Comparison of ENCODE assay signal across 8 cellular contexts in genomic region chr21:44873356-44874239, GRCh38. TPM values are rescaled to one million over a fixed set of nuclear protein-coding genes. Genes with fewer than 3 reads are reported as not detected.
DNase-seq lines count a peak whose midpoint lies in the region; ATAC-seq, FAIRE-seq and TF ChIP-seq lines count a peak whose summit lies in the region.

PTTG1IP (minus strand) TSS chr21:44873690; CDS start chr21:44873616, 74 bp downstream.

- POLR2A ChIA-PET in IMR-90 (lab: Charles Lee; ENCODE audit: unreplicated experiment) (interaction anchor here (0.6 kb wide), 2 partner anchors 28 to 47 kb away, joined by 3 to 9 read pairs; no protein-coding TSS in a partner anchor), OCI-LY7 (lab: Charles Lee) (interaction anchor here (0.6 to 1.0 kb wide), 7 partner anchors 23 to 80 kb away, joined by 3 to 5 read pairs (median 3); partner anchors contain the start of gene SLX9), endothelial cell of umbilical vein (lab: Charles Lee) (interaction anchor here (1.4 kb wide), 1 partner anchor 9 kb away, joined by 7 read pairs; no protein-coding TSS in a partner anchor)

- H3K27me3 ChIP-seq in IMR-90 (ENCODE audit: control insufficient read depth, insufficient read depth, low read length) = no peaks in the 10 kb centered on the region
- H3K27me3 ChIP-seq in endothelial cell of umbilical vein (ENCODE audit: control insufficient read depth in 2 of 2, insufficient read depth in 2 of 2, low read length in 2 of 2) = no peaks in the 10 kb centered on the region

- FAIRE-seq in endothelial cell of umbilical vein (lab: Jason Lieb, UNC) = peak; percentile 85

- peak within 1 kb of the TSS; percentile 95 for H2AFZ ChIP-seq in IMR-90 (replicated peaks; ENCODE audit: low read length, poor library complexity)
- peak within 1 kb of the TSS; percentile 86; the same call in 1 of the 2 replicates for H2AFZ ChIP-seq in OCI-LY7 (ENCODE audit: low read length)
- no peak within 1 kb of the TSS for H2AFZ ChIP-seq in endothelial cell of umbilical vein (ENCODE audit: low read depth, low read length)

- in situ Hi-C loops in IMR-90 (cut with MboI; ENCODE audit: low sequenced_read_pairs) = no loop called here

- H3K9ac ChIP-seq in IMR-90 (ENCODE audit: low read depth, low read length) (peak within 1 kb of the TSS; percentile 91), endothelial cell of umbilical vein (replicated peaks; ENCODE audit: extremely low read depth, insufficient read depth, low read length) (peak within 1 kb of the TSS; percentile 87)

- H3K27ac ChIP-seq in IMR-90 (ENCODE audit: insufficient read depth, low read length) (peak within 1 kb of the TSS; percentile 85), OCI-LY7 (ENCODE audit: low read depth, low read length, poor library complexity, severe bottlenecking) (peak within 1 kb of the TSS; percentile 20), endothelial cell of umbilical vein (ENCODE audit: insufficient read depth, low read depth, low read length) (peak within 1 kb of the TSS; percentile 97)

- CTCF ChIA-PET in IMR-90 (lab: Yijun Ruan, JAX) = interaction anchor here (1.2 kb wide), 1 partner anchor 72 kb away, joined by 4 read pairs; no protein-coding TSS in a partner anchor
- CTCF ChIA-PET in OCI-LY7 (lab: Charles Lee; ENCODE audit: unreplicated experiment) = interaction anchor here (0.6 to 1.0 kb wide), 3 partner anchors 40 to 237 kb away, joined by 3 read pairs; no protein-coding TSS in a partner anchor
- CTCF ChIA-PET in endothelial cell of umbilical vein (lab: Charles Lee) = interaction anchor here (0.6 to 3.3 kb wide), 11 partner anchors 13 to 264 kb away, joined by 3 to 19 read pairs (median 3); partner anchors contain the start of gene UBE2G2

- peak within 1 kb of the TSS; percentile 62; the same call in 1 of the 2 replicates for H3K56ac ChIP-seq in IMR-90 (ENCODE audit: extremely low read depth, insufficient read depth, low read length)

- H3K9me3 ChIP-seq in IMR-90 (ENCODE audit: control insufficient read depth, insufficient read depth, low read length) = no peaks in the 10 kb centered on the region
- H3K9me3 ChIP-seq in OCI-LY7 (ENCODE audit: low read length) = no peaks in the 10 kb centered on the region
- H3K9me3 ChIP-seq in endothelial cell of umbilical vein (replicated peaks; ENCODE audit: control insufficient read depth, insufficient read depth, low read length) = no peaks in the 10 kb centered on the region

- peaks cover 17% of the 10 kb centered on the region for H3K4me1 ChIP-seq in IMR-90 (ENCODE audit: control insufficient read depth, insufficient read depth, low read length)
- H3K4me1 ChIP-seq in OCI-LY7 (ENCODE audit: insufficient read depth, low read length, poor library complexity, severe bottlenecking) = peaks cover 30% of the 10 kb centered on the region
- H3K4me1 ChIP-seq in endothelial cell of umbilical vein (ENCODE audit: control insufficient read depth, extremely low read depth, insufficient read depth, low read length) = peaks cover 59% of the 10 kb centered on the region

- peak within 1 kb of the TSS; percentile 94 for H2AK9ac ChIP-seq in IMR-90 (replicated peaks; ENCODE audit: low read depth, low read length, poor library complexity)

- H2AK5ac ChIP-seq in IMR-90 (ENCODE audit: low read depth, low read length) = peak within 1 kb of the TSS; percentile 95

- H3K4me3 ChIP-seq in IMR-90 (ENCODE audit: insufficient read depth, low read depth, low read length) (peak within 1 kb of the TSS; percentile 90), OCI-LY7 (ENCODE audit: low read depth, low read length, poor library complexity, severe bottlenecking) (peak within 1 kb of the TSS; percentile 81), endothelial cell of umbilical vein (replicated peaks in 1 of 3; ENCODE audit: insufficient read depth in 1 of 3, low read depth in 1 of 3, low read length in 3 of 3) (peak within 1 kb of the TSS; percentile 83 to 96 (median 91))

- intact Hi-C loops in IMR-90 (cut with micrococcal nuclease) (loop anchor here (5.0 to 10.0 kb wide), 4 partner anchors 54 to 261 kb away; partner anchors contain the start of genes SUMO3 and UBE2G2), OCI-LY7 (cut with micrococcal nuclease; ENCODE audit: unreplicated experiment) (loop anchor here (2.0 kb wide), 2 partner anchors 65 to 73 kb away; partner anchors contain the start of gene UBE2G2), endothelial cell of umbilical vein (cut with micrococcal nuclease) (loop anchor here (1.0 to 5.0 kb wide), 5 partner anchors 8 to 259 kb away; partner anchors contain the start of gene UBE2G2)

- H3K9me1 ChIP-seq in IMR-90 (ENCODE audit: insufficient read depth, low read length) (peaks cover 16% of the 10 kb centered on the region), endothelial cell of umbilical vein (replicated peaks; ENCODE audit: control insufficient read depth, extremely low read depth, insufficient read depth, low read length) (no peaks in the 10 kb centered on the region)

- no peak for TF ChIP-seq RAD21 in IMR-90 (IDR thresholded peaks at IDR 0.05; ENCODE audit: low read length)

- H4K20me1 ChIP-seq in IMR-90 (ENCODE audit: insufficient read depth, low read length) (peaks cover 44% of the 10 kb centered on the region), OCI-LY7 (ENCODE audit: insufficient read depth, low read length) (peaks cover 12% of the 10 kb centered on the region; the same call in 1 of the 2 replicates), endothelial cell of umbilical vein (replicated peaks; ENCODE audit: control insufficient read depth, extremely low read depth, insufficient read depth, low read length) (no peaks in the 10 kb centered on the region)

- peak within 1 kb of the TSS; percentile 24; the same call in 1 of the 2 replicates for H2BK120ac ChIP-seq in IMR-90 (ENCODE audit: low read depth, low read length)

- H2BK5ac ChIP-seq in IMR-90 (ENCODE audit: low read depth, low read length, poor library complexity, severe bottlenecking) = peak within 1 kb of the TSS; percentile 76

- peak within 1 kb of the TSS; percentile 43 for H4K5ac ChIP-seq in IMR-90 (ENCODE audit: low read depth, low read length)

- dilution Hi-C loops in IMR-90 (cut with HindIII; ENCODE audit: low sequenced_read_pairs, unreplicated experiment) = no loop called here
- dilution Hi-C loops in endothelial cell of umbilical vein (cut with MboI; ENCODE audit: extremely low pct_ligation_motif_present, low sequenced_read_pairs) = no loop called here

- H3K79me1 ChIP-seq in IMR-90 (ENCODE audit: low read depth in 1 of 2, low read length in 2 of 2) = peaks cover 5 to 44% of the 10 kb centered on the region in 2 experiments; a peak in 3 of 4 replicates

- H3K9me2 ChIP-seq in OCI-LY7 (ENCODE audit: insufficient read depth, low read length) = no peaks in the 10 kb centered on the region

- peak within 1 kb of the TSS; percentile 90 to 94 for H4K8ac ChIP-seq in IMR-90 (ENCODE audit: low read depth in 2 of 2, low read length in 2 of 2)

- H3K23ac ChIP-seq in IMR-90 (ENCODE audit: low read depth, low read length) = peak within 1 kb of the TSS; percentile 88

- H2BK20ac ChIP-seq in IMR-90 (ENCODE audit: low read depth, low read length) = no peak within 1 kb of the TSS

- TF ChIP-seq POLR2A in IMR-90 (IDR thresholded peaks at IDR 0.05; ENCODE audit: low read depth, low read length) (peak; percentile 83), endothelial cell of umbilical vein (IDR thresholded peaks at IDR 0.05; ENCODE audit: low read depth, low read length) (peak; percentile 58)

- peak within 1 kb of the TSS; percentile 27; the same call in 1 of the 3 replicates for H2BK15ac ChIP-seq in IMR-90 (ENCODE audit: low read depth, low read length)

- H3K79me2 ChIP-seq in OCI-LY7 (ENCODE audit: insufficient read depth, low read depth, low read length) (peaks cover 18% of the 10 kb centered on the region; the same call in 1 of the 2 replicates), endothelial cell of umbilical vein (ENCODE audit: control insufficient read depth, insufficient read depth, low read length) (peaks cover 42% of the 10 kb centered on the region)

- TF ChIP-seq CTCF in IMR-90 (conservative IDR thresholded peaks at IDR 0.05; ENCODE audit: low read depth, low read length) (no peak), OCI-LY7 (conservative IDR thresholded peaks at IDR 0.05; ENCODE audit: low read length) (no peak), endothelial cell of umbilical vein (IDR thresholded peaks at IDR 0.05; ENCODE audit: extremely low read depth in 1 of 2, insufficient read depth in 1 of 2, low read depth in 1 of 2, low read length in 2 of 2) (no peak)

- H3K14ac ChIP-seq in IMR-90 (replicated peaks; ENCODE audit: low read depth, low read length) = peak within 1 kb of the TSS; percentile 73

- peak; percentile 71 for ATAC-seq in GM21528 (IDR thresholded peaks at IDR 0.05; ENCODE audit: low FRiP score, unreplicated experiment)
- peak; percentile 81 for ATAC-seq in IMR-90 (ENCODE audit: low read depth)

- DNase-seq in DMS 273 treated with DMSO at 0.1 percent for 48 hours (lab: John Stamatoyannopoulos, UW) (peak; percentile 82), IMR-90 (peak; percentile 94), OCI-LY7 (ENCODE audit: low spot score) (peak; percentile 98), activated T-cell treated with anti-CD3 and anti-CD28 coated beads for 1 hour (ENCODE audit: low read depth) (peak; percentile 99), endothelial cell of umbilical vein (ENCODE audit: low read depth, low spot score) (peak; percentile 99), midbrain (lab: John Stamatoyannopoulos, UW) (peak; percentile 97)
- DNase-seq in stimulated activated CD8-positive, alpha-beta memory T cell treated with anti-CD3 and anti-CD28 coated beads, Interleukin-15, amount 100 ng/mL, for 48 hours (ENCODE audit: low read depth in 2 of 2) = peak; percentile 100

- H3K4me2 ChIP-seq in IMR-90 (ENCODE audit: low read depth, low read length) = peak within 1 kb of the TSS; percentile 85
- H3K4me2 ChIP-seq in OCI-LY7 (ENCODE audit: low read length) = peak within 1 kb of the TSS; percentile 89
- H3K4me2 ChIP-seq in endothelial cell of umbilical vein (ENCODE audit: insufficient read depth, low read length) = peak within 1 kb of the TSS; percentile 89

- H4K91ac ChIP-seq in IMR-90 (ENCODE audit: insufficient read depth, low read depth, low read length) = peak within 1 kb of the TSS; percentile 36; the same call in 1 of the 2 replicates

- H3K18ac ChIP-seq in IMR-90 (ENCODE audit: low read depth, low read length) = peak within 1 kb of the TSS; percentile 44; the same call in 1 of the 2 replicates

- no peaks in the 10 kb centered on the region for H3K36me3 ChIP-seq in IMR-90 (ENCODE audit: control insufficient read depth, insufficient read depth, low read length)
- no peaks in the 10 kb centered on the region for H3K36me3 ChIP-seq in OCI-LY7 (ENCODE audit: insufficient read depth, low read length)
- no peaks in the 10 kb centered on the region for H3K36me3 ChIP-seq in endothelial cell of umbilical vein (ENCODE audit: control insufficient read depth in 2 of 2, extremely low read depth in 1 of 2, insufficient read depth in 2 of 2, low read length in 2 of 2)

- peak within 1 kb of the TSS; percentile 83 for H3K4ac ChIP-seq in IMR-90 (ENCODE audit: low read depth, low read length)

- BruUV-seq in IMR-90 (replicated peaks; lab: Mats Ljungman, UMichigan) (no TSS peak), OCI-LY7 (replicated peaks; lab: Mats Ljungman, UMichigan) (no TSS peak), endothelial cell of umbilical vein (replicated peaks; lab: Mats Ljungman, UMichigan) (no TSS peak)

- 1% methylated on average over 78 of the region's 123 CpGs; no CpG with 5 or more reads in 1 of the 2 experiments for WGBS in IMR-90 (ENCODE audit: extremely low coverage in 2 of 2, insufficient read length in 1 of 2), 2 experiments

RNA-seq across cellular contexts. Expression of gene PTTG1IP, which starts in this region (rescaled TPM):
- total RNA-seq in IMR-90 (2012; rRNA removed) = 194 and 230 TPM in 2 replicates
- 156 and 167 TPM in 2 replicates for polyA plus RNA-seq in IMR-90 (2012; rRNA removed)
- 112 and 137 TPM in 2 replicates for polyA plus RNA-seq in IMR-90 (2012; cell fraction: cytosol; rRNA removed)
- polyA plus RNA-seq in IMR-90 (2012; cell fraction: nucleus; rRNA removed; ENCODE audit: low replicate concordance) = 67.9 and 125 TPM in 2 replicates
- total RNA-seq in OCI-LY7 (2014; rRNA removed; shearing (Covaris generic)) = 38.3 and 38.9 TPM in 2 replicates
- total RNA-seq in OCI-LY7 (2022) = 56.3 and 58.1 TPM in 2 replicates
- total RNA-seq in endothelial cell of umbilical vein = 406 and 415 TPM in 2 replicates
- polyA plus RNA-seq in endothelial cell of umbilical vein = 313 and 342 TPM in 2 replicates
- polyA plus RNA-seq in endothelial cell of umbilical vein (2011; cell fraction: cytosol; rRNA removed) = 289 and 309 TPM in 2 replicates
- 194 and 204 TPM in 2 replicates for polyA plus RNA-seq in endothelial cell of umbilical vein (2011; cell fraction: nucleus; rRNA removed)
- 314 and 368 TPM in 2 replicates for polyA plus RNA-seq in endothelial cell of umbilical vein (2012)
- 267 and 299 TPM in 2 replicates for polyA minus RNA-seq in endothelial cell of umbilical vein
- 103 TPM for polyA minus RNA-seq in endothelial cell of umbilical vein (2011; cell fraction: cytosol; rRNA and poly(A)+ RNA removed)
- 77.5 and 96.0 TPM in 2 replicates for polyA minus RNA-seq in endothelial cell of umbilical vein (2011; cell fraction: nucleus; rRNA and poly(A)+ RNA removed)

Comparison
In these comparisons a context has a peak if more than half of its experiments do, and no peak if none do; other contexts are left out.
1. Peak in every context shown above with its lines: DNase-seq, ATAC-seq, H3K4me3 ChIP-seq and H3K27ac ChIP-seq.
2. H3K27ac ChIP-seq: peak in every context shown above with its lines; median percentile 97 in endothelial cell of umbilical vein; 85 in IMR-90; 20 in OCI-LY7.